9 cellular contexts compared by ENCODE assay signal in genomic region chr20:48788486-48789072, GRCh38. TPM values are rescaled to one million over a fixed set of nuclear protein-coding genes. Genes with fewer than 3 reads are reported as not detected.
DNase-seq lines count a peak whose midpoint lies in the region; ATAC-seq and TF ChIP-seq lines count a peak whose summit lies in the region.
"Had no signal": no experiment of that assay in that cellular context is flagged by ENCODE, and none has a peak within 500 bp of the region (broad histone marks: within the 10 kb centered on the region; RNA-seq: fewer than 3 reads in every experiment).

No MANE protein-coding gene starts in this region.

- peak overlapping the region; percentile 96 for H3K27ac Mint-ChIP-seq in nephron progenitor cell
- H3K27ac Mint-ChIP-seq in H9 = no peak overlapping the region

- H2BK5ac ChIP-seq in H9 (ENCODE audit: insufficient read length, low read length) = no peak overlapping the region

- DNase-seq in NOMO-1 treated with DMSO at 0.1 percent for 48 hours (lab: John Stamatoyannopoulos, UW; ENCODE audit: unreplicated experiment) (peak; percentile 71), nephron progenitor cell (no peak), H9 (no peak), COLO829 (ENCODE audit: low spot score) (no peak), NCI-H2081 treated with DMSO at 0.1 percent for 48 hours (lab: John Stamatoyannopoulos, UW) (no peak)

- no peak overlapping the region for H2AK5ac ChIP-seq in H9 (ENCODE audit: insufficient read length, low read length)

- no peak overlapping the region for H4K5ac ChIP-seq in H9 (ENCODE audit: insufficient read length, low read depth, low read length)

- 0 out of 2 replicates have a peak, but pooled peaks cover 3% of the 10 kb centered on the region for H3K79me2 ChIP-seq in H9 (ENCODE audit: insufficient read depth, low read length)
- H3K79me2 ChIP-seq: hepatocyte had no signal

- H3K23me2 ChIP-seq in H9 (ENCODE audit: insufficient read length, low read depth, low read length, poor library complexity, severe bottlenecking) = no peaks in the 10 kb centered on the region

- no peaks in the 10 kb centered on the region for H4K20me1 ChIP-seq in H9 (ENCODE audit: control insufficient read depth, insufficient read depth, insufficient read length)

- H2BK20ac ChIP-seq in H9 (ENCODE audit: low read depth, low read length, poor library complexity, severe bottlenecking) = no peak overlapping the region

- H4K8ac ChIP-seq in H9 (replicated peaks; ENCODE audit: insufficient read length, low read depth, low read length) = no peak overlapping the region

- H3K4me1 Mint-ChIP-seq in nephron progenitor cell (peaks cover 65% of the 10 kb centered on the region), H9 (peaks cover 13 to 30% of the 10 kb centered on the region in 2 experiments)

- no peaks in the 10 kb centered on the region; the same call in 1 of the 2 replicates for H3K4me1 ChIP-seq in H9 (ENCODE audit: insufficient read depth, low read length)

- no peak overlapping the region for H3K4me3 Mint-ChIP-seq in nephron progenitor cell
- H3K4me3 Mint-ChIP-seq in H9 = no peak overlapping the region

- H3K9me3 ChIP-seq in H9 (ENCODE audit: control insufficient read depth, low read depth, low read length) = no peaks in the 10 kb centered on the region

- H3K4ac ChIP-seq in H9 (ENCODE audit: low read depth, low read length) = no peak overlapping the region

- no peaks in the 10 kb centered on the region for H3K27me3 ChIP-seq in H9 (ENCODE audit: insufficient read depth, low read length)
- H3K27me3 ChIP-seq: hepatocyte had no signal

- H3K27me3 Mint-ChIP-seq in nephron progenitor cell (ENCODE audit: low read depth, poor library complexity) (peaks cover 9% of the 10 kb centered on the region), H9 (ENCODE audit: low read depth) (no peaks in the 10 kb centered on the region)

- no peaks in the 10 kb centered on the region for H3K9me3 Mint-ChIP-seq in nephron progenitor cell
- no peaks in the 10 kb centered on the region for H3K9me3 Mint-ChIP-seq in H9

- H3T11ph ChIP-seq in H9 (ENCODE audit: low read length) = no peak overlapping the region

- H3K36me3 Mint-ChIP-seq in nephron progenitor cell (ENCODE audit: low read depth) = no peaks in the 10 kb centered on the region
- H3K36me3 Mint-ChIP-seq in H9 (ENCODE audit: insufficient read depth in 1 of 3, low read depth in 3 of 3) = no peaks in the 10 kb centered on the region

- no peak overlapping the region for H2BK15ac ChIP-seq in H9 (ENCODE audit: low read depth, low read length)

- H3K27ac ChIP-seq in H9 (ENCODE audit: insufficient read length, low read depth, low read length) = no peak overlapping the region
- H3K27ac ChIP-seq: hepatocyte had no signal

- H3K14ac ChIP-seq in H9 (ENCODE audit: insufficient read depth, low read length) = no peak overlapping the region

- H3K23ac ChIP-seq in H9 (ENCODE audit: insufficient read length, low read depth, low read length) = no peak overlapping the region

- H3K56ac ChIP-seq in H9 (ENCODE audit: insufficient read length, low read depth, low read length) = no peak overlapping the region

- H3K9ac ChIP-seq in H9 (ENCODE audit: extremely low read depth, insufficient read length, low read length) = no peak overlapping the region

- H2BK120ac ChIP-seq in H9 (ENCODE audit: low read depth, low read length, poor library complexity, severe bottlenecking) = no peak overlapping the region

- no peak overlapping the region for H3K18ac ChIP-seq in H9 (ENCODE audit: insufficient read length, low read depth, low read length)

- WGBS in H9 (ENCODE audit: extremely low coverage, insufficient read length, low lambda C conversion rate) = no CpG with 5 or more reads among the region's 9 CpGs

- H2AFZ ChIP-seq in H9 (ENCODE audit: low read length) = no peak overlapping the region
- H2AFZ ChIP-seq: hepatocyte had no signal

- H4K91ac ChIP-seq in H9 (ENCODE audit: insufficient read length, low read depth, low read length) = no peak overlapping the region

- no peaks in the 10 kb centered on the region for H3K79me1 ChIP-seq in H9 (ENCODE audit: insufficient read depth, low read depth, low read length, poor library complexity, severe bottlenecking)

- peak; percentile 55 for ATAC-seq in GM18867 (IDR thresholded peaks at IDR 0.05; ENCODE audit: unreplicated experiment)
- ATAC-seq in HG02588 (IDR thresholded peaks at IDR 0.05; ENCODE audit: unreplicated experiment) = peak; percentile 49
- no peak for ATAC-seq in HG02884 (IDR thresholded peaks at IDR 0.05; ENCODE audit: unreplicated experiment)

- TF ChIP-seq CTCF in nephron progenitor cell (IDR thresholded peaks at IDR 0.05) (no peak), H9 (conservative IDR thresholded peaks at IDR 0.05) (no peak)

- no peak overlapping the region for H2BK12ac ChIP-seq in H9 (ENCODE audit: insufficient read length, low read depth, low read length)

- H3K4me2 ChIP-seq in H9 (ENCODE audit: insufficient read depth, insufficient read length, low read length) = no peak overlapping the region
- H3K4me2 ChIP-seq: hepatocyte had no signal

RNA-seq across cellular contexts. Expression of gene PREX1, which starts 39.2 kb away (rescaled TPM):
- total RNA-seq in H9 (2021) = 5.4 and 6.6 TPM in 2 replicates
